Comparison of ENCODE assay signal across 27 cellular contexts in the genomic region with DNA sequence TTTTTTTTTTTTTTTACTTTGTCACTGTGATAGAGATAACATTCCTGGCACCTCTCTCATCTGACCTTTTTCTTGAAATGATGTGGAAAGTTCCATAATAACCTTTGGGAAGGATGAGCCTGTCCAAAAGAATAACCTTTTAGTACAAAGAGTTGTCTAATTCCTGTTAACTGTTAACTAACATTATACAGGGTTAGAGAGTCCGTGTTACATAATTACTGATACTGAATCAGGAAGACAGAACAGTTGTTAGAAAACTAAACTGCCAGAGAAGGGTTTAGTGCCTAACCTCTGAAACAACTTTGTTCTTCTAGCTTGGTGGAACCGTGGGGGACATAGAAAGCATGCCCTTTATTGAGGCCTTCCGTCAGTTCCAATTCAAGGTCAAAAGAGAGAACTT. TPM values are rescaled to one million over a fixed set of nuclear protein-coding genes. Genes with fewer than 3 reads are reported as not detected.
DNase-seq lines count a peak whose midpoint lies in the region; ATAC-seq, FAIRE-seq and TF ChIP-seq lines count a peak whose summit lies in the region.
"Had no signal": no experiment of that assay in that cellular context is flagged by ENCODE, and none has a peak within 500 bp of the region (broad histone marks: within the 10 kb centered on the region; RNA-seq: fewer than 3 reads in every experiment).

No MANE protein-coding gene starts in this region.

- H3K27me3 ChIP-seq in left ventricle myocardium inferior (ENCODE audit: low read depth) (no peaks in the 10 kb centered on the region), heart right ventricle (no peaks in the 10 kb centered on the region), parathyroid adenoma (ENCODE audit: control insufficient read depth, insufficient read depth, low read length) (no peaks in the 10 kb centered on the region), GM23338 (ENCODE audit: insufficient read depth) (no peaks in the 10 kb centered on the region)

- H3K9me2 ChIP-seq in GM23338 (ENCODE audit: insufficient read depth): no peaks in the 10 kb centered on the region

- no peak for DNase-seq in left ventricle myocardium inferior
- DNase-seq in heart right ventricle: no peak
- no peak for DNase-seq in kidney
- DNase-seq in GM23338 (ENCODE audit: low spot score): no peak
- no peak for DNase-seq in EL
- DNase-seq in NCI-H146 (lab: John Stamatoyannopoulos, UW): no peak
- DNase-seq: 8988T; AML-193; DMS53; GF-D8; KG1; NCI-H1092; NCI-H1436; NCI-H2029 treated with DMSO at 0.1 percent for 48 hours; NCI-H226; NCI-H510A treated with DMSO at 0.1 percent for 48 hours; NCI-H748 treated with DMSO at 0.1 percent for 48 hours; NK-92 treated with Interleukin-12 subunit alpha and Interleukin-12 subunit beta, amount 100 ng/mL, for 24 hours; SIG-M5 had no signal

- H3K36me3 Mint-ChIP-seq in GM23338 (ENCODE audit: low read depth): peaks cover 100% of the 10 kb centered on the region

- H3K79me2 ChIP-seq in parathyroid adenoma: no peaks in the 10 kb centered on the region
- H3K79me2 ChIP-seq in GM23338 (replicated peaks; ENCODE audit: insufficient read depth): peaks cover 34% of the 10 kb centered on the region

- H3K4me3 Mint-ChIP-seq in GM23338: no peak overlapping the region

- H3K9me3 Mint-ChIP-seq in GM23338: no peaks in the 10 kb centered on the region; the same call in 2 of the 3 replicates

- ATAC-seq in heart right ventricle (no peak), GM23338 (no peak)
- ATAC-seq: HCT116, Panc1 had no signal

- no peak overlapping the region for H3K4me3 ChIP-seq in left ventricle myocardium inferior
- no peak overlapping the region for H3K4me3 ChIP-seq in heart right ventricle
- H3K4me3 ChIP-seq in kidney (ENCODE audit: low read length in 2 of 2): peak overlapping the region; percentile 56 to 61
- H3K4me3 ChIP-seq in parathyroid adenoma (ENCODE audit: low read depth, low read length): peak overlapping the region; percentile 6
- no peak overlapping the region for H3K4me3 ChIP-seq in GM23338

- no peaks in the 10 kb centered on the region for H3K9me3 ChIP-seq in left ventricle myocardium inferior (replicated peaks)
- no peaks in the 10 kb centered on the region for H3K9me3 ChIP-seq in heart right ventricle
- no peaks in the 10 kb centered on the region for H3K9me3 ChIP-seq in kidney (ENCODE audit: control insufficient read depth in 1 of 2, low read length in 2 of 2)
- H3K9me3 ChIP-seq in parathyroid adenoma (ENCODE audit: control insufficient read depth, low read length): no peaks in the 10 kb centered on the region

- 84 to 93% methylated on average over 3 of the region's 3 CpGs for WGBS in heart right ventricle, 2 donors

- peaks cover 35% of the 10 kb centered on the region for H3K4me1 ChIP-seq in left ventricle myocardium inferior
- H3K4me1 ChIP-seq in heart right ventricle: peaks cover 0 to 22% (median 4%) of the 10 kb centered on the region in 9 donors
- H3K4me1 ChIP-seq in kidney (ENCODE audit: control insufficient read depth in 1 of 2, insufficient read depth in 1 of 2, low read depth in 1 of 2, low read length in 2 of 2): peaks cover 22 to 25% of the 10 kb centered on the region in 2 donors
- peaks cover 6% of the 10 kb centered on the region for H3K4me1 ChIP-seq in parathyroid adenoma
- H3K4me1 ChIP-seq in GM23338 (ENCODE audit: insufficient read depth): no peaks in the 10 kb centered on the region

- TF ChIP-seq CTCF in left ventricle myocardium inferior (IDR thresholded peaks at IDR 0.05; ENCODE audit: borderline replicate concordance) (no peak), heart right ventricle (IDR thresholded peaks at IDR 0.05) (no peak), kidney (IDR thresholded peaks at IDR 0.05; ENCODE audit: borderline replicate concordance, extremely low read depth, insufficient read depth) (no peak), parathyroid adenoma (IDR thresholded peaks at IDR 0.05) (no peak), GM23338 (conservative IDR thresholded peaks at IDR 0.05; ENCODE audit: low read depth in 2 of 2) (no peak)

- peak overlapping the region; percentile 13 for H3K4me2 ChIP-seq in parathyroid adenoma (ENCODE audit: low read length)
- H3K4me2 ChIP-seq in GM23338: no peak overlapping the region

- H3K4me1 Mint-ChIP-seq in GM23338: no peaks in the 10 kb centered on the region

- peak; percentile 55 for FAIRE-seq in kidney (lab: Jason Lieb, UNC)
- FAIRE-seq: D721Med, GM19239, H1 had no signal

- peak overlapping the region; percentile 47 for H3K27ac ChIP-seq in left ventricle myocardium inferior (replicated peaks)
- H3K27ac ChIP-seq in heart right ventricle: no peak overlapping the region
- H3K27ac ChIP-seq in kidney (ENCODE audit: low read depth in 2 of 2, low read length in 2 of 2): peak overlapping the region; percentile 65 to 66
- peak overlapping the region; percentile 4 for H3K27ac ChIP-seq in parathyroid adenoma
- no peak overlapping the region for H3K27ac ChIP-seq in GM23338 (ENCODE audit: low read depth)
- H3K27ac ChIP-seq: C4-2B had no signal

- H3K9ac ChIP-seq in kidney (ENCODE audit: low read length in 2 of 2): peak overlapping the region in 1 of 2 donors; percentile 49
- no peak overlapping the region for H3K9ac ChIP-seq in parathyroid adenoma

- H4K20me1 ChIP-seq in GM23338 (replicated peaks; ENCODE audit: insufficient read depth): peaks cover 21% of the 10 kb centered on the region

- no peaks in the 10 kb centered on the region for H3K27me3 Mint-ChIP-seq in GM23338 (ENCODE audit: insufficient read depth, low read depth, poor library complexity)

- intact Hi-C loops in left ventricle myocardium inferior (cut with micrococcal nuclease): no loop called here
- intact Hi-C loops in heart right ventricle (cut with DNase I): loop anchor here in 2 of 10 donors (10.0 kb wide), 2 partner anchors 117 to 127 kb away; no protein-coding TSS in a partner anchor
- intact Hi-C loops in kidney (cut with DNase I): no loop called here

- H2AFZ ChIP-seq in parathyroid adenoma: no peak overlapping the region
- H2AFZ ChIP-seq in GM23338: no peak overlapping the region

- peaks cover 71% of the 10 kb centered on the region for H3K36me3 ChIP-seq in left ventricle myocardium inferior
- peaks cover 0 to 100% (median 22%) of the 10 kb centered on the region in 9 donors for H3K36me3 ChIP-seq in heart right ventricle
- H3K36me3 ChIP-seq in kidney (ENCODE audit: control insufficient read depth in 1 of 2, insufficient read depth in 2 of 2, low read length in 2 of 2): peaks cover 19 to 25% of the 10 kb centered on the region in 2 donors
- H3K36me3 ChIP-seq in parathyroid adenoma (ENCODE audit: control insufficient read depth, insufficient read depth, low read length): no peaks in the 10 kb centered on the region
- peaks cover 81% of the 10 kb centered on the region for H3K36me3 ChIP-seq in GM23338 (ENCODE audit: insufficient read depth)

- no peak overlapping the region for H3K27ac Mint-ChIP-seq in GM23338

- 0 out of 2 replicates have a peak, but pooled peaks cover 4% of the 10 kb centered on the region for H3F3A ChIP-seq in GM23338 (replicated peaks; ENCODE audit: low read depth)

TF ChIP-seq in GM23338, 12 proteins besides CTCF, POLR2A, EP300 and RAD21:
- TF ChIP-seq NANOG (IDR thresholded peaks at IDR 0.05; ENCODE audit: borderline replicate concordance) (no peak), CREB1 (CRISPR knock-in tag; IDR thresholded peaks at IDR 0.05; ENCODE audit: low read depth) (no peak), ZNF114 (CRISPR knock-in tag; IDR thresholded peaks at IDR 0.05) (no peak), JUNB (IDR thresholded peaks at IDR 0.05; ENCODE audit: unreplicated experiment) (no peak)
- TF ChIP-seq, protein P1, sequence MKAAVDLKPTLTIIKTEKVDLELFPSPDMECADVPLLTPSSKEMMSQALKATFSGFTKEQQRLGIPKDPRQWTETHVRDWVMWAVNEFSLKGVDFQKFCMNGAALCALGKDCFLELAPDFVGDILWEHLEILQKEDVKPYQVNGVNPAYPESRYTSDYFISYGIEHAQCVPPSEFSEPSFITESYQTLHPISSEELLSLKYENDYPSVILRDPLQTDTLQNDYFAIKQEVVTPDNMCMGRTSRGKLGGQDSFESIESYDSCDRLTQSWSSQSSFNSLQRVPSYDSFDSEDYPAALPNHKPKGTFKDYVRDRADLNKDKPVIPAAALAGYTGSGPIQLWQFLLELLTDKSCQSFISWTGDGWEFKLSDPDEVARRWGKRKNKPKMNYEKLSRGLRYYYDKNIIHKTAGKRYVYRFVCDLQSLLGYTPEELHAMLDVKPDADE (IDR thresholded peaks at IDR 0.05): no peak
TF ChIP-seq in GM23338: peak in this region for 0.

RNA-seq across cellular contexts. Expression of gene CTPS1, which starts 8.8 kb away (rescaled TPM):
- total RNA-seq in left ventricle myocardium inferior (7.1 TPM), heart right ventricle (10 to 100 TPM in 1 of 10 donors, 1 to 10 TPM in 9; 6.0 to 12.1 (median 7.1) TPM), kidney (23.8 TPM)
- polyA plus RNA-seq in heart right ventricle (10 to 100 TPM in 1 of 2 donors, 1 to 10 TPM in 1; 4.6 to 12.0 TPM), kidney (ENCODE audit: insufficient read depth, low read depth, low replicate concordance) (8.8 TPM), GM23338 (2016; fragmentation: Nextera tagmentation; extraction: Ambion mirVana) (30.6 and 31.8 TPM in 2 replicates)
- total RNA-seq in GM23338 (2014; rRNA removed; shearing (Covaris generic)): 93.3 and 93.9 TPM in 2 replicates

RNA-seq across cellular contexts. Expression of gene SLFNL1, which starts 33.2 kb away (rescaled TPM):
- 0.16 TPM for total RNA-seq in left ventricle myocardium inferior
- total RNA-seq in heart right ventricle: under 1 TPM in 9 of 10 donors, not detected in 1; 0.13 to 0.45 (median 0.23) TPM
- under 1 TPM; 0.14 to 0.22 TPM for polyA plus RNA-seq in heart right ventricle
- total RNA-seq in kidney: 0.50 TPM
- 0.32 TPM for polyA plus RNA-seq in kidney (ENCODE audit: insufficient read depth, low read depth, low replicate concordance)
- 0.14 TPM in 1 of 2 replicates, not detected in the other for total RNA-seq in GM23338 (2014; rRNA removed; shearing (Covaris generic))
- polyA plus RNA-seq in GM23338 (2016; fragmentation: Nextera tagmentation; extraction: Ambion mirVana): 0.19 and 0.29 TPM in 2 replicates
- total RNA-seq: H1, HT1080 had no signal
- polyA plus RNA-seq: H1 had no signal

Comparison
In these comparisons a context has a peak if more than half of its experiments do, and no peak if none do; other contexts are left out.
1. H3K27ac ChIP-seq: peak in left ventricle myocardium inferior (single experiment), kidney (2 of 2) and parathyroid adenoma (single experiment); none in heart right ventricle (0 of 10) and GM23338 (single experiment).
2. H3K4me3 ChIP-seq: peak in kidney (2 of 2) and parathyroid adenoma (single experiment); none in left ventricle myocardium inferior (single experiment), heart right ventricle (0 of 10) and GM23338 (single experiment).